ENCODE assay signal across 14 cellular contexts in genomic region chr16:84143081-84143480, GRCh38. TPM values are rescaled to one million over a fixed set of nuclear protein-coding genes. Genes with fewer than 3 reads are reported as not detected.
DNase-seq lines count a peak whose midpoint lies in the region; ATAC-seq, FAIRE-seq and TF ChIP-seq lines count a peak whose summit lies in the region.
"Had no signal": no experiment of that assay in that cellular context is flagged by ENCODE, and none has a peak within 500 bp of the region (broad histone marks: within the 10 kb centered on the region; RNA-seq: fewer than 3 reads in every experiment).

No MANE protein-coding gene starts in this region.

- no peaks in the 10 kb centered on the region for H3K27me3 Mint-ChIP-seq in activated CD4-positive, alpha-beta T cell treated with anti-CD3 and anti-CD28 coated beads for 36 hours
- H3K27me3 Mint-ChIP-seq in GM23338 (ENCODE audit: insufficient read depth, low read depth, poor library complexity) = peaks cover 23% of the 10 kb centered on the region
- peaks cover 3% of the 10 kb centered on the region for H3K27me3 Mint-ChIP-seq in activated naive CD8-positive, alpha-beta T cell treated with anti-CD3 and anti-CD28 coated beads, Interleukin-2, amount 50 U/mL, for 24 hours
- no peaks in the 10 kb centered on the region for H3K27me3 Mint-ChIP-seq in natural killer cell treated with Interleukin-12 subunit alpha and Interleukin-12 subunit beta and Interleukin-15 and Interleukin-18, amount 100 ng/mL, for 72 hours
- H3K27me3 Mint-ChIP-seq: IgD-negative memory B cell had no signal

- intact Hi-C loops in activated CD4-positive, alpha-beta T cell treated with anti-CD3 and anti-CD28 coated beads for 36 hours (cut with DNase I, micrococcal nuclease) = loop anchor here in 1 of 2 experiments (5.0 kb wide), 1 partner anchor 34 kb away; no protein-coding TSS in a partner anchor

- CTCF ChIA-PET in activated CD4-positive, alpha-beta T cell treated with anti-CD3 and anti-CD28 coated beads for 36 hours (lab: Charles Lee) = interaction anchor here (0.6 to 1.2 kb wide), 8 partner anchors 9 to 57 kb away, joined by 3 to 6 read pairs (median 4); partner anchors contain the start of gene MBTPS1

- H3K79me2 ChIP-seq in GM23338 (replicated peaks; ENCODE audit: insufficient read depth) = peaks cover 60% of the 10 kb centered on the region

- H3K4me1 Mint-ChIP-seq in activated CD4-positive, alpha-beta T cell treated with anti-CD3 and anti-CD28 coated beads for 36 hours = peaks cover 31% of the 10 kb centered on the region
- H3K4me1 Mint-ChIP-seq in GM23338 = peaks cover 28% of the 10 kb centered on the region
- H3K4me1 Mint-ChIP-seq in activated naive CD8-positive, alpha-beta T cell treated with anti-CD3 and anti-CD28 coated beads, Interleukin-2, amount 50 U/mL, for 24 hours = peaks cover 43% of the 10 kb centered on the region
- H3K4me1 Mint-ChIP-seq in natural killer cell treated with Interleukin-12 subunit alpha and Interleukin-12 subunit beta and Interleukin-15 and Interleukin-18, amount 100 ng/mL, for 72 hours (ENCODE audit: low read depth in 2 of 2) = peaks cover 14 to 22% of the 10 kb centered on the region in 2 donors

- H3K36me3 Mint-ChIP-seq in activated CD4-positive, alpha-beta T cell treated with anti-CD3 and anti-CD28 coated beads for 36 hours (ENCODE audit: low read depth) = peaks cover 3% of the 10 kb centered on the region
- H3K36me3 Mint-ChIP-seq in GM23338 (ENCODE audit: low read depth) = peaks cover 6% of the 10 kb centered on the region
- no peaks in the 10 kb centered on the region for H3K36me3 Mint-ChIP-seq in activated naive CD8-positive, alpha-beta T cell treated with anti-CD3 and anti-CD28 coated beads, Interleukin-2, amount 50 U/mL, for 24 hours (ENCODE audit: low read depth)
- no peaks in the 10 kb centered on the region for H3K36me3 Mint-ChIP-seq in natural killer cell treated with Interleukin-12 subunit alpha and Interleukin-12 subunit beta and Interleukin-15 and Interleukin-18, amount 100 ng/mL, for 72 hours

- TF ChIP-seq CTCF in GM23338 (conservative IDR thresholded peaks at IDR 0.05; ENCODE audit: low read depth in 2 of 2) = no peak

- H3F3A ChIP-seq in GM23338 (replicated peaks; ENCODE audit: low read depth) = peaks cover 6% of the 10 kb centered on the region; the same call in 1 of the 2 replicates

- H3K9me2 ChIP-seq in GM23338 (ENCODE audit: insufficient read depth) = no peaks in the 10 kb centered on the region

- H3K4me2 ChIP-seq in GM23338 = peak overlapping the region; percentile 97; the same call in 1 of the 2 replicates

- no peaks in the 10 kb centered on the region for H3K36me3 ChIP-seq in GM23338 (ENCODE audit: insufficient read depth)
- H3K36me3 ChIP-seq: gastrocnemius medialis had no signal

- H3K4me3 Mint-ChIP-seq in activated CD4-positive, alpha-beta T cell treated with anti-CD3 and anti-CD28 coated beads for 36 hours = peak overlapping the region; percentile 95
- peak overlapping the region; percentile 97; the same call in 2 of the 3 replicates for H3K4me3 Mint-ChIP-seq in GM23338
- H3K4me3 Mint-ChIP-seq in activated naive CD8-positive, alpha-beta T cell treated with anti-CD3 and anti-CD28 coated beads, Interleukin-2, amount 50 U/mL, for 24 hours = peak overlapping the region; percentile 93
- H3K4me3 Mint-ChIP-seq in natural killer cell treated with Interleukin-12 subunit alpha and Interleukin-12 subunit beta and Interleukin-15 and Interleukin-18, amount 100 ng/mL, for 72 hours = peak overlapping the region; percentile 94

- POLR2A ChIA-PET in activated CD4-positive, alpha-beta T cell treated with anti-CD3 and anti-CD28 coated beads for 36 hours (lab: Charles Lee) = no interaction called here

- FAIRE-seq in GM12891 (lab: Jason Lieb, UNC) = no peak
- FAIRE-seq: A549 had no signal

- no peak overlapping the region for H3K27ac ChIP-seq in GM23338 (ENCODE audit: low read depth)
- H3K27ac ChIP-seq: A549, gastrocnemius medialis had no signal

- H3K4me3 ChIP-seq in GM23338 = no peak overlapping the region
- H3K4me3 ChIP-seq: A549 had no signal

- H3K27me3 ChIP-seq in GM23338 (ENCODE audit: insufficient read depth) = peaks cover 12% of the 10 kb centered on the region; the same call in 1 of the 2 replicates
- H3K27me3 ChIP-seq: gastrocnemius medialis had no signal

- H2AFZ ChIP-seq in GM23338 = no peak overlapping the region

- DNase-seq in activated CD4-positive, alpha-beta T cell treated with anti-CD3 and anti-CD28 coated beads for 36 hours = no peak
- no peak for DNase-seq in activated CD4-positive, alpha-beta T cell treated with anti-CD3 and anti-CD28 coated beads, Interleukin-2, amount 50 U/mL, for 4 hours
- no peak for DNase-seq in GM23338 (ENCODE audit: low spot score)
- no peak for DNase-seq in activated naive CD8-positive, alpha-beta T cell treated with anti-CD3 and anti-CD28 coated beads, Interleukin-2, amount 50 U/mL, for 24 hours
- no peak for DNase-seq in natural killer cell treated with Interleukin-12 subunit alpha and Interleukin-12 subunit beta and Interleukin-15 and Interleukin-18, amount 100 ng/mL, for 72 hours (ENCODE audit: low spot score)
- DNase-seq in GM12891 (ENCODE audit: insufficient read length, low spot score) = no peak
- DNase-seq in dedifferentiated amniotic fluid mesenchymal stem cell (ENCODE audit: extremely low spot score) = no peak
- no peak for DNase-seq in NCI-H2171 treated with DMSO at 0.1 percent for 48 hours (lab: John Stamatoyannopoulos, UW)
- DNase-seq: gastrocnemius medialis; NCI-H2171; NCI-H774; stimulated activated naive CD8-positive, alpha-beta T cell treated with anti-CD3 and anti-CD28 coated beads, Interleukin-15, Interleukin-2, amounts not matched to agents 100 U/mL and 50 U/mL, for 24 hours had no signal

- H4K20me1 ChIP-seq in GM23338 (replicated peaks; ENCODE audit: insufficient read depth) = peaks cover 20% of the 10 kb centered on the region; the same call in 1 of the 2 replicates

- H3K4me1 ChIP-seq in GM23338 (ENCODE audit: insufficient read depth) = peaks cover 28% of the 10 kb centered on the region

- no peaks in the 10 kb centered on the region for H3K9me3 Mint-ChIP-seq in activated CD4-positive, alpha-beta T cell treated with anti-CD3 and anti-CD28 coated beads for 36 hours (ENCODE audit: low read depth)
- no peaks in the 10 kb centered on the region for H3K9me3 Mint-ChIP-seq in GM23338
- H3K9me3 Mint-ChIP-seq in activated naive CD8-positive, alpha-beta T cell treated with anti-CD3 and anti-CD28 coated beads, Interleukin-2, amount 50 U/mL, for 24 hours = no peaks in the 10 kb centered on the region
- H3K9me3 Mint-ChIP-seq in natural killer cell treated with Interleukin-12 subunit alpha and Interleukin-12 subunit beta and Interleukin-15 and Interleukin-18, amount 100 ng/mL, for 72 hours = no peaks in the 10 kb centered on the region
- H3K9me3 Mint-ChIP-seq: IgD-negative memory B cell had no signal

- no peak overlapping the region for H3K27ac Mint-ChIP-seq in activated CD4-positive, alpha-beta T cell treated with anti-CD3 and anti-CD28 coated beads for 36 hours
- H3K27ac Mint-ChIP-seq in GM23338 = no peak overlapping the region
- H3K27ac Mint-ChIP-seq in activated naive CD8-positive, alpha-beta T cell treated with anti-CD3 and anti-CD28 coated beads, Interleukin-2, amount 50 U/mL, for 24 hours = no peak overlapping the region
- no peak overlapping the region for H3K27ac Mint-ChIP-seq in natural killer cell treated with Interleukin-12 subunit alpha and Interleukin-12 subunit beta and Interleukin-15 and Interleukin-18, amount 100 ng/mL, for 72 hours

- TF ChIP-seq POLR2A in GM12891 (IDR thresholded peaks at IDR 0.05; ENCODE audit: low read depth, low read length) = no peak

- no peak for ATAC-seq in activated CD4-positive, alpha-beta T cell treated with anti-CD3 and anti-CD28 coated beads for 36 hours
- no peak for ATAC-seq in GM23338
- ATAC-seq in activated naive CD8-positive, alpha-beta T cell treated with anti-CD3 and anti-CD28 coated beads, Interleukin-2, amount 50 U/mL, for 24 hours = no peak
- ATAC-seq in natural killer cell treated with Interleukin-12 subunit alpha and Interleukin-12 subunit beta and Interleukin-15 and Interleukin-18, amount 100 ng/mL, for 72 hours = no peak
- ATAC-seq: A549; gastrocnemius medialis; stimulated activated naive CD8-positive, alpha-beta T cell treated with anti-CD3 and anti-CD28 coated beads, Interleukin-15, Interleukin-2, amounts not matched to agents 100 U/mL and 50 U/mL, for 24 hours had no signal

RNA-seq across cellular contexts. Expression of gene HSDL1, which starts 1.9 kb away (rescaled TPM):
- 10 to 100 TPM in 1 of 2 experiments, 1 to 10 TPM in 1; 7.4 to 11.4 TPM for total RNA-seq in activated CD4-positive, alpha-beta T cell treated with anti-CD3 and anti-CD28 coated beads for 36 hours
- total RNA-seq in GM23338 (2014; rRNA removed; shearing (Covaris generic)) = 46.1 and 47.4 TPM in 2 replicates
- polyA plus RNA-seq in GM23338 (2016; fragmentation: Nextera tagmentation; extraction: Ambion mirVana) = 15.2 and 16.6 TPM in 2 replicates
- total RNA-seq in natural killer cell treated with Interleukin-12 subunit alpha and Interleukin-12 subunit beta and Interleukin-15 and Interleukin-18, amount 100 ng/mL, for 72 hours = 10 to 100 TPM in 1 of 2 donors, 1 to 10 TPM in 1; 7.3 to 21.0 TPM
- polyA plus RNA-seq in GM12891 (2012; ENCODE audit: low read depth, missing spikeins) = 3.9 TPM

RNA-seq across cellular contexts. Expression of gene DNAAF1, which starts 2.0 kb away (rescaled TPM):
- under 1 TPM in 1 of 2 experiments, not detected in 1; 0.39 TPM for total RNA-seq in activated CD4-positive, alpha-beta T cell treated with anti-CD3 and anti-CD28 coated beads for 36 hours
- 0.42 TPM in 1 of 2 replicates, not detected in the other for total RNA-seq in GM23338 (2014; rRNA removed; shearing (Covaris generic))
- 0.28 and 0.42 TPM in 2 replicates for polyA plus RNA-seq in GM23338 (2016; fragmentation: Nextera tagmentation; extraction: Ambion mirVana)
- not detected for total RNA-seq in natural killer cell treated with Interleukin-12 subunit alpha and Interleukin-12 subunit beta and Interleukin-15 and Interleukin-18, amount 100 ng/mL, for 72 hours
- polyA plus RNA-seq in GM12891 (2012; ENCODE audit: low read depth, missing spikeins) = 0.14 TPM
- total RNA-seq: gastrocnemius medialis had no signal
- polyA plus RNA-seq: IgD-negative memory B cell had no signal

RNA-seq across cellular contexts. Expression of gene MBTPS1, which starts 26.3 kb away (rescaled TPM):
- total RNA-seq in activated CD4-positive, alpha-beta T cell treated with anti-CD3 and anti-CD28 coated beads for 36 hours = 10 to 100 TPM; 32.0 to 32.2 TPM
- 44.3 and 49.3 TPM in 2 replicates for total RNA-seq in GM23338 (2014; rRNA removed; shearing (Covaris generic))
- polyA plus RNA-seq in GM23338 (2016; fragmentation: Nextera tagmentation; extraction: Ambion mirVana) = 18.1 and 20.7 TPM in 2 replicates
- 10 to 100 TPM; 65.4 to 83.4 TPM for total RNA-seq in natural killer cell treated with Interleukin-12 subunit alpha and Interleukin-12 subunit beta and Interleukin-15 and Interleukin-18, amount 100 ng/mL, for 72 hours
- polyA plus RNA-seq in GM12891 (2012; ENCODE audit: low read depth, missing spikeins) = 18.9 TPM

RNA-seq across cellular contexts. Expression of gene TAF1C, which starts 43.8 kb away (rescaled TPM):
- total RNA-seq in activated CD4-positive, alpha-beta T cell treated with anti-CD3 and anti-CD28 coated beads for 36 hours = 10 to 100 TPM; 44.4 to 45.7 TPM
- 51.9 and 57.4 TPM in 2 replicates for total RNA-seq in GM23338 (2014; rRNA removed; shearing (Covaris generic))
- polyA plus RNA-seq in GM23338 (2016; fragmentation: Nextera tagmentation; extraction: Ambion mirVana) = 37.2 and 39.1 TPM in 2 replicates
- total RNA-seq in natural killer cell treated with Interleukin-12 subunit alpha and Interleukin-12 subunit beta and Interleukin-15 and Interleukin-18, amount 100 ng/mL, for 72 hours = 10 to 100 TPM; 50.4 to 92.3 TPM
- polyA plus RNA-seq in GM12891 (2012; ENCODE audit: low read depth, missing spikeins) = 20.8 TPM

RNA-seq across cellular contexts. Expression of gene ADAD2, which starts 47.9 kb away (rescaled TPM):
- total RNA-seq in activated CD4-positive, alpha-beta T cell treated with anti-CD3 and anti-CD28 coated beads for 36 hours = under 1 TPM; 0.16 to 0.18 TPM
- total RNA-seq in GM23338 (2014; rRNA removed; shearing (Covaris generic)) = 1.5 and 4.5 TPM in 2 replicates
- polyA plus RNA-seq in GM23338 (2016; fragmentation: Nextera tagmentation; extraction: Ambion mirVana) = 1.1 and 1.6 TPM in 2 replicates
- total RNA-seq in natural killer cell treated with Interleukin-12 subunit alpha and Interleukin-12 subunit beta and Interleukin-15 and Interleukin-18, amount 100 ng/mL, for 72 hours = not detected
- 0.50 TPM for polyA plus RNA-seq in GM12891 (2012; ENCODE audit: low read depth, missing spikeins)
- total RNA-seq: gastrocnemius medialis had no signal
- polyA plus RNA-seq: A549, IgD-negative memory B cell had no signal
